22 cellular contexts compared by ENCODE assay signal in the genomic region with DNA sequence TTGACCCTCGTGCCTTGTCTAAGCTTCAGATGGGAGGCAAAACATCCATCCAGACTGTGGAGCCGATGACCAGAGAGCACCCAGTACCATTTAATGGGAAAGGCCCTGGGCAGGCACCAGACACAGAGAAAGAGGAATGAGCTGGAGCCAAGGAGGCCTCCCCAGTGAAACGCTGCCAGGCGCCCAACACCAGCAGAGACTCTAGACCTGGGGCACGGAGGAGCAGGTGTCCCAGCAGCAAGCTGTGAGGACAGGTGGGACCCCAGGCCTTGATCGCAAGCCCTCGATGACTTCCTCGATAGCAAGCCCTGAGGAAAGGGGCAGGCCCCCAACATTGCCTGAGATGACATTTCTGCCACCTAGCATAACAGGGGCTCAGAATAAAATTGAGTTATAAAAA.
"Had no signal": no experiment of that assay in that cellular context is flagged by ENCODE, and none has a peak within 500 bp of the region (broad histone marks: within the 10 kb centered on the region; RNA-seq: fewer than 3 reads in every experiment).

No MANE protein-coding gene starts in this region.

- FAIRE-seq: K562, RCC 7860 had no signal

- H3K4me3 Mint-ChIP-seq: IgD-negative memory B cell had no signal

- DNase-seq: MV-4-11, NCI-H1048, NCI-H1105, NCI-H1417, NCI-H1436 treated with DMSO at 0.1 percent for 48 hours, NCI-H1694 treated with DMSO at 0.1 percent for 48 hours, NCI-H1930, NCI-H2081, NCI-H2107, NCI-H2227 treated with DMSO at 0.1 percent for 48 hours, NCI-H524, NCI-H526 treated with DMSO at 0.1 percent for 48 hours, NCI-H774, Right ventricle myocardium superior, RPMI8226, SIG-M5 had no signal

- H3K4me3 ChIP-seq: K562, SJSA1, SK-N-MC had no signal

- H3K9me3 ChIP-seq: SJSA1 had no signal

- H3K27me3 Mint-ChIP-seq: IgD-negative memory B cell had no signal

- ATAC-seq: K562 had no signal

- H3K27ac ChIP-seq: KMS-11, SJSA1, SK-N-MC had no signal

- H3K9ac ChIP-seq: KMS-11 had no signal

- H3K36me3 ChIP-seq: SJSA1 had no signal

- H3K4me2 ChIP-seq: KMS-11 had no signal

- H3K9me3 Mint-ChIP-seq: IgD-negative memory B cell had no signal

- H3K27me3 ChIP-seq: SJSA1 had no signal
